Comparison of ENCODE assay signal across 1 cellular context in the genomic region with DNA sequence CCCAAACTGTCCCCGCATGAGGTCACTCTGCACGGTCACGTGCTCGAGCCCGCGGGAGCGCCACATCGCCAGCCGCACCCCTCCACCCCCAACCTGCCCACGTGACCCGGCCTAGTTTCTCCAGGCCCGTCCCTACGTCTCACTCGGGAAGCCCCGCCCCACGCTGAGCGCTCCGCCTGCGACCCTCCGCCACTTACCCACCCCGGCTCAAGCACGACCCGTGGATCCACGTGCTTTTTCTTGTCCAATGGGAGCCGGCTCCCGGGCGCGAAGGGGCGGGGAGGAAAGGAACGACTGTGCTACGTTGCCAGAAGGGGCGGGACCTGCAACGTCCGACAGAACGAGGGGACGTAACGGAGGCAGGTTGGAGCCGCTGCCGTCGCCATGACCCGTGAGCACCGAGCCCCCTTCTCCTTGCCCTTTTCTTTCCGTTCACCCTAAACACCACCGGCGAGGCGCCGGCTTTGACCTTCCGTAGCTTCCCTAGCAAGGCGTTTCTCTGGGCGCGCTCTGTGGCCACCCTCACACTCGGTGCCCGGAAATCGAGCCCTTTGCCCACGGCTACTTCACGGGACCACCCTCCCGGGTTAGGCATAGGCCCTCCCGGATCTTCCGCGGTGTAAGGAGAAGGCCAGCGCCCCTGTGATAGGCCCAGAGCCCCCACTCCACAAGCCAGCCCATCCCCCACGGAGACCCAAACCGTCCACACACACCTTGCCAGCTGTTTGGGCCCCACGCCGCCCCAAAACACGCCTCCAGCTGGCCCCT.
TF ChIP-seq lines count a peak whose summit lies in the region.

A gene (plus strand): TSS at position 328 of the 768 bp plus-strand sequence. CDS start 57 bp downstream, at position 385.

TF ChIP-seq in HepG2, 621 proteins besides CTCF, POLR2A, EP300 and RAD21 (continued from another document and continues in another):
- TF ChIP-seq, protein P1, sequence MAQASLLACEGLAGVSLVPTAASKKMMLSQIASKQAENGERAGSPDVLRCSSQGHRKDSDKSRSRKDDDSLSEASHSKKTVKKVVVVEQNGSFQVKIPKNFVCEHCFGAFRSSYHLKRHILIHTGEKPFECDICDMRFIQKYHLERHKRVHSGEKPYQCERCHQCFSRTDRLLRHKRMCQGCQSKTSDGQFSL (CRISPR knock-in tag; IDR thresholded peaks at IDR 0.05), result peak; percentile 85
- TF ChIP-seq ZNF7 (CRISPR knock-in tag; IDR thresholded peaks at IDR 0.05) (no peak), GPN1 (CRISPR knock-in tag; IDR thresholded peaks at IDR 0.05; ENCODE audit: borderline replicate concordance) (0 out of 2 replicates have a peak, but pooled peaks have one; percentile 11), SP4 (CRISPR knock-in tag; IDR thresholded peaks at IDR 0.05) (peak; percentile 71; the same call in 1 of the 2 replicates), HOXA3 (CRISPR knock-in tag; IDR thresholded peaks at IDR 0.05) (peak; percentile 82), ZSCAN31 (CRISPR knock-in tag; IDR thresholded peaks at IDR 0.05; ENCODE audit: low read depth) (peak; percentile 19), AGO2 (optimal IDR thresholded peaks at IDR 0.05; ENCODE audit: low read depth, low read length) (peak; percentile 96), ZNF235 (CRISPR knock-in tag; IDR thresholded peaks at IDR 0.05; ENCODE audit: borderline replicate concordance) (peak; percentile 73; the same call in 1 of the 2 replicates), KDM4B (CRISPR knock-in tag; IDR thresholded peaks at IDR 0.05) (no peak), PAF1 (CRISPR knock-in tag; IDR thresholded peaks at IDR 0.05) (no peak), ZNF326 (CRISPR knock-in tag; IDR thresholded peaks at IDR 0.05; ENCODE audit: borderline replicate concordance) (no peak), GATA4 (IDR thresholded peaks at IDR 0.05; ENCODE audit: borderline replicate concordance, low read depth) (0 out of 2 replicates have a peak, but pooled peaks have one; percentile 33), ZNF441 (CRISPR knock-in tag; IDR thresholded peaks at IDR 0.05; ENCODE audit: borderline replicate concordance) (no peak; the same call in 1 of the 2 replicates), POLR2AphosphoS5 (IDR thresholded peaks at IDR 0.05; ENCODE audit: low read depth, low read length) (peak; percentile 98), ZNF749 (CRISPR knock-in tag; IDR thresholded peaks at IDR 0.05; ENCODE audit: borderline replicate concordance) (peak; percentile 70; the same call in 1 of the 2 replicates), ZNF430 (CRISPR knock-in tag; IDR thresholded peaks at IDR 0.05) (peak; percentile 47; the same call in 1 of the 2 replicates), MED13 (CRISPR knock-in tag; IDR thresholded peaks at IDR 0.05) (0 out of 2 replicates have a peak, but pooled peaks have one; percentile 15), ZNF569 (CRISPR knock-in tag; IDR thresholded peaks at IDR 0.05; ENCODE audit: borderline replicate concordance) (no peak), FOXJ3 (CRISPR knock-in tag; IDR thresholded peaks at IDR 0.05; ENCODE audit: borderline replicate concordance) (no peak), PHB2 (IDR thresholded peaks at IDR 0.05; ENCODE audit: partially characterized antibody) (no peak), HDAC1 (CRISPR knock-in tag; IDR thresholded peaks at IDR 0.05) (peak; percentile 57)
- TF ChIP-seq, protein P2, sequence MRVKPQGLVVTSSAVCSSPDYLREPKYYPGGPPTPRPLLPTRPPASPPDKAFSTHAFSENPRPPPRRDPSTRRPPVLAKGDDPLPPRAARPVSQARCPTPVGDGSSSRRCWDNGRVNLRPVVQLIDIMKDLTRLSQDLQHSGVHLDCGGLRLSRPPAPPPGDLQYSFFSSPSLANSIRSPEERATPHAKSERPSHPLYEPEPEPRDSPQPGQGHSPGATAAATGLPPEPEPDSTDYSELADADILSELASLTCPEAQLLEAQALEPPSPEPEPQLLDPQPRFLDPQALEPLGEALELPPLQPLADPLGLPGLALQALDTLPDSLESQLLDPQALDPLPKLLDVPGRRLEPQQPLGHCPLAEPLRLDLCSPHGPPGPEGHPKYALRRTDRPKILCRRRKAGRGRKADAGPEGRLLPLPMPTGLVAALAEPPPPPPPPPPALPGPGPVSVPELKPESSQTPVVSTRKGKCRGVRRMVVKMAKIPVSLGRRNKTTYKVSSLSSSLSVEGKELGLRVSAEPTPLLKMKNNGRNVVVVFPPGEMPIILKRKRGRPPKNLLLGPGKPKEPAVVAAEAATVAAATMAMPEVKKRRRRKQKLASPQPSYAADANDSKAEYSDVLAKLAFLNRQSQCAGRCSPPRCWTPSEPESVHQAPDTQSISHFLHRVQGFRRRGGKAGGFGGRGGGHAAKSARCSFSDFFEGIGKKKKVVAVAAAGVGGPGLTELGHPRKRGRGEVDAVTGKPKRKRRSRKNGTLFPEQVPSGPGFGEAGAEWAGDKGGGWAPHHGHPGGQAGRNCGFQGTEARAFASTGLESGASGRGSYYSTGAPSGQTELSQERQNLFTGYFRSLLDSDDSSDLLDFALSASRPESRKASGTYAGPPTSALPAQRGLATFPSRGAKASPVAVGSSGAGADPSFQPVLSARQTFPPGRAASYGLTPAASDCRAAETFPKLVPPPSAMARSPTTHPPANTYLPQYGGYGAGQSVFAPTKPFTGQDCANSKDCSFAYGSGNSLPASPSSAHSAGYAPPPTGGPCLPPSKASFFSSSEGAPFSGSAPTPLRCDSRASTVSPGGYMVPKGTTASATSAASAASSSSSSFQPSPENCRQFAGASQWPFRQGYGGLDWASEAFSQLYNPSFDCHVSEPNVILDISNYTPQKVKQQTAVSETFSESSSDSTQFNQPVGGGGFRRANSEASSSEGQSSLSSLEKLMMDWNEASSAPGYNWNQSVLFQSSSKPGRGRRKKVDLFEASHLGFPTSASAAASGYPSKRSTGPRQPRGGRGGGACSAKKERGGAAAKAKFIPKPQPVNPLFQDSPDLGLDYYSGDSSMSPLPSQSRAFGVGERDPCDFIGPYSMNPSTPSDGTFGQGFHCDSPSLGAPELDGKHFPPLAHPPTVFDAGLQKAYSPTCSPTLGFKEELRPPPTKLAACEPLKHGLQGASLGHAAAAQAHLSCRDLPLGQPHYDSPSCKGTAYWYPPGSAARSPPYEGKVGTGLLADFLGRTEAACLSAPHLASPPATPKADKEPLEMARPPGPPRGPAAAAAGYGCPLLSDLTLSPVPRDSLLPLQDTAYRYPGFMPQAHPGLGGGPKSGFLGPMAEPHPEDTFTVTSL (CRISPR knock-in tag; IDR thresholded peaks at IDR 0.05; ENCODE audit: borderline replicate concordance), result no peak
- TF ChIP-seq, protein P3, sequence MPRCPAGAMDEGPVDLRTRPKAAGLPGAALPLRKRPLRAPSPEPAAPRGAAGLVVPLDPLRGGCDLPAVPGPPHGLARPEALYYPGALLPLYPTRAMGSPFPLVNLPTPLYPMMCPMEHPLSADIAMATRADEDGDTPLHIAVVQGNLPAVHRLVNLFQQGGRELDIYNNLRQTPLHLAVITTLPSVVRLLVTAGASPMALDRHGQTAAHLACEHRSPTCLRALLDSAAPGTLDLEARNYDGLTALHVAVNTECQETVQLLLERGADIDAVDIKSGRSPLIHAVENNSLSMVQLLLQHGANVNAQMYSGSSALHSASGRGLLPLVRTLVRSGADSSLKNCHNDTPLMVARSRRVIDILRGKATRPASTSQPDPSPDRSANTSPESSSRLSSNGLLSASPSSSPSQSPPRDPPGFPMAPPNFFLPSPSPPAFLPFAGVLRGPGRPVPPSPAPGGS (CRISPR knock-in tag; IDR thresholded peaks at IDR 0.05), result no peak
- TF ChIP-seq, protein P4, sequence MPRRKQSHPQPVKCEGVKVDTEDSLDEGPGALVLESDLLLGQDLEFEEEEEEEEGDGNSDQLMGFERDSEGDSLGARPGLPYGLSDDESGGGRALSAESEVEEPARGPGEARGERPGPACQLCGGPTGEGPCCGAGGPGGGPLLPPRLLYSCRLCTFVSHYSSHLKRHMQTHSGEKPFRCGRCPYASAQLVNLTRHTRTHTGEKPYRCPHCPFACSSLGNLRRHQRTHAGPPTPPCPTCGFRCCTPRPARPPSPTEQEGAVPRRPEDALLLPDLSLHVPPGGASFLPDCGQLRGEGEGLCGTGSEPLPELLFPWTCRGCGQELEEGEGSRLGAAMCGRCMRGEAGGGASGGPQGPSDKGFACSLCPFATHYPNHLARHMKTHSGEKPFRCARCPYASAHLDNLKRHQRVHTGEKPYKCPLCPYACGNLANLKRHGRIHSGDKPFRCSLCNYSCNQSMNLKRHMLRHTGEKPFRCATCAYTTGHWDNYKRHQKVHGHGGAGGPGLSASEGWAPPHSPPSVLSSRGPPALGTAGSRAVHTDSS (CRISPR knock-in tag; conservative IDR thresholded peaks at IDR 0.05), result no peak
- TF ChIP-seq, protein P5, sequence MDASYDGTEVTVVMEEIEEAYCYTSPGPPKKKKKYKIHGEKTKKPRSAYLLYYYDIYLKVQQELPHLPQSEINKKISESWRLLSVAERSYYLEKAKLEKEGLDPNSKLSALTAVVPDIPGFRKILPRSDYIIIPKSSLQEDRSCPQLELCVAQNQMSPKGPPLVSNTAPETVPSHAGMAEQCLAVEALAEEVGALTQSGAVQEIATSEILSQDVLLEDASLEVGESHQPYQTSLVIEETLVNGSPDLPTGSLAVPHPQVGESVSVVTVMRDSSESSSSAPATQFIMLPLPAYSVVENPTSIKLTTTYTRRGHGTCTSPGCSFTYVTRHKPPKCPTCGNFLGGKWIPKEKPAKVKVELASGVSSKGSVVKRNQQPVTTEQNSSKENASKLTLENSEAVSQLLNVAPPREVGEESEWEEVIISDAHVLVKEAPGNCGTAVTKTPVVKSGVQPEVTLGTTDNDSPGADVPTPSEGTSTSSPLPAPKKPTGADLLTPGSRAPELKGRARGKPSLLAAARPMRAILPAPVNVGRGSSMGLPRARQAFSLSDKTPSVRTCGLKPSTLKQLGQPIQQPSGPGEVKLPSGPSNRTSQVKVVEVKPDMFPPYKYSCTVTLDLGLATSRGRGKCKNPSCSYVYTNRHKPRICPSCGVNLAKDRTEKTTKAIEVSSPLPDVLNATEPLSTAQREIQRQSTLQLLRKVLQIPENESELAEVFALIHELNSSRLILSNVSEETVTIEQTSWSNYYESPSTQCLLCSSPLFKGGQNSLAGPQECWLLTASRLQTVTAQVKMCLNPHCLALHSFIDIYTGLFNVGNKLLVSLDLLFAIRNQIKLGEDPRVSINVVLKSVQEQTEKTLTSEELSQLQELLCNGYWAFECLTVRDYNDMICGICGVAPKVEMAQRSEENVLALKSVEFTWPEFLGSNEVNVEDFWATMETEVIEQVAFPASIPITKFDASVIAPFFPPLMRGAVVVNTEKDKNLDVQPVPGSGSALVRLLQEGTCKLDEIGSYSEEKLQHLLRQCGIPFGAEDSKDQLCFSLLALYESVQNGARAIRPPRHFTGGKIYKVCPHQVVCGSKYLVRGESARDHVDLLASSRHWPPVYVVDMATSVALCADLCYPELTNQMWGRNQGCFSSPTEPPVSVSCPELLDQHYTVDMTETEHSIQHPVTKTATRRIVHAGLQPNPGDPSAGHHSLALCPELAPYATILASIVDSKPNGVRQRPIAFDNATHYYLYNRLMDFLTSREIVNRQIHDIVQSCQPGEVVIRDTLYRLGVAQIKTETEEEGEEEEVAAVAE (CRISPR knock-in tag; IDR thresholded peaks at IDR 0.05; ENCODE audit: borderline replicate concordance), result peak; percentile 15; the same call in 1 of the 2 replicates
- TF ChIP-seq, protein P6, sequence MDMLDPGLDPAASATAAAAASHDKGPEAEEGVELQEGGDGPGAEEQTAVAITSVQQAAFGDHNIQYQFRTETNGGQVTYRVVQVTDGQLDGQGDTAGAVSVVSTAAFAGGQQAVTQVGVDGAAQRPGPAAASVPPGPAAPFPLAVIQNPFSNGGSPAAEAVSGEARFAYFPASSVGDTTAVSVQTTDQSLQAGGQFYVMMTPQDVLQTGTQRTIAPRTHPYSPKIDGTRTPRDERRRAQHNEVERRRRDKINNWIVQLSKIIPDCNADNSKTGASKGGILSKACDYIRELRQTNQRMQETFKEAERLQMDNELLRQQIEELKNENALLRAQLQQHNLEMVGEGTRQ (IDR thresholded peaks at IDR 0.05; ENCODE audit: low read depth, low read length), result peak; percentile 98
- TF ChIP-seq, protein P6 (CRISPR knock-in tag; IDR thresholded peaks at IDR 0.05; ENCODE audit: borderline replicate concordance), result peak; percentile 99; the same call in 1 of the 2 replicates
- TF ChIP-seq, protein P7, sequence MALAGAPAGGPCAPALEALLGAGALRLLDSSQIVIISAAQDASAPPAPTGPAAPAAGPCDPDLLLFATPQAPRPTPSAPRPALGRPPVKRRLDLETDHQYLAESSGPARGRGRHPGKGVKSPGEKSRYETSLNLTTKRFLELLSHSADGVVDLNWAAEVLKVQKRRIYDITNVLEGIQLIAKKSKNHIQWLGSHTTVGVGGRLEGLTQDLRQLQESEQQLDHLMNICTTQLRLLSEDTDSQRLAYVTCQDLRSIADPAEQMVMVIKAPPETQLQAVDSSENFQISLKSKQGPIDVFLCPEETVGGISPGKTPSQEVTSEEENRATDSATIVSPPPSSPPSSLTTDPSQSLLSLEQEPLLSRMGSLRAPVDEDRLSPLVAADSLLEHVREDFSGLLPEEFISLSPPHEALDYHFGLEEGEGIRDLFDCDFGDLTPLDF (CRISPR knock-in tag; IDR thresholded peaks at IDR 0.05), result peak; percentile 49; the same call in 1 of the 2 replicates
- TF ChIP-seq, protein P8, sequence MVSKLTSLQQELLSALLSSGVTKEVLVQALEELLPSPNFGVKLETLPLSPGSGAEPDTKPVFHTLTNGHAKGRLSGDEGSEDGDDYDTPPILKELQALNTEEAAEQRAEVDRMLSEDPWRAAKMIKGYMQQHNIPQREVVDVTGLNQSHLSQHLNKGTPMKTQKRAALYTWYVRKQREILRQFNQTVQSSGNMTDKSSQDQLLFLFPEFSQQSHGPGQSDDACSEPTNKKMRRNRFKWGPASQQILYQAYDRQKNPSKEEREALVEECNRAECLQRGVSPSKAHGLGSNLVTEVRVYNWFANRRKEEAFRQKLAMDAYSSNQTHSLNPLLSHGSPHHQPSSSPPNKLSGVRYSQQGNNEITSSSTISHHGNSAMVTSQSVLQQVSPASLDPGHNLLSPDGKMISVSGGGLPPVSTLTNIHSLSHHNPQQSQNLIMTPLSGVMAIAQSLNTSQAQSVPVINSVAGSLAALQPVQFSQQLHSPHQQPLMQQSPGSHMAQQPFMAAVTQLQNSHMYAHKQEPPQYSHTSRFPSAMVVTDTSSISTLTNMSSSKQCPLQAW (CRISPR knock-in tag; IDR thresholded peaks at IDR 0.05), result no peak; the same call in 1 of the 2 replicates
- TF ChIP-seq, protein P9, sequence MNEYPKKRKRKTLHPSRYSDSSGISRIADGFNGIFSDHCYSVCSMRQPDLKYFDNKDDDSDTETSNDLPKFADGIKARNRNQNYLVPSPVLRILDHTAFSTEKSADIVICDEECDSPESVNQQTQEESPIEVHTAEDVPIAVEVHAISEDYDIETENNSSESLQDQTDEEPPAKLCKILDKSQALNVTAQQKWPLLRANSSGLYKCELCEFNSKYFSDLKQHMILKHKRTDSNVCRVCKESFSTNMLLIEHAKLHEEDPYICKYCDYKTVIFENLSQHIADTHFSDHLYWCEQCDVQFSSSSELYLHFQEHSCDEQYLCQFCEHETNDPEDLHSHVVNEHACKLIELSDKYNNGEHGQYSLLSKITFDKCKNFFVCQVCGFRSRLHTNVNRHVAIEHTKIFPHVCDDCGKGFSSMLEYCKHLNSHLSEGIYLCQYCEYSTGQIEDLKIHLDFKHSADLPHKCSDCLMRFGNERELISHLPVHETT (CRISPR knock-in tag; conservative IDR thresholded peaks at IDR 0.05), result no peak; the same call in 1 of the 2 replicates
